In genomic region chr16:11145173-11145820, GRCh38 we compare ENCODE assay signal across 18 cellular contexts.
DNase-seq lines count a peak whose midpoint lies in the region; ATAC-seq and TF ChIP-seq lines count a peak whose summit lies in the region.
"Had no signal": no experiment of that assay in that cellular context is flagged by ENCODE, and none has a peak within 500 bp of the region (broad histone marks: within the 10 kb centered on the region; RNA-seq: fewer than 3 reads in every experiment).

No MANE protein-coding gene starts in this region.

- no peak for TF ChIP-seq CTCF in fibroblast of the aortic adventitia (IDR thresholded peaks at IDR 0.05; ENCODE audit: insufficient read depth, low read length)
- TF ChIP-seq CTCF in psoas muscle (IDR thresholded peaks at IDR 0.05) = no peak

- no peaks in the 10 kb centered on the region for H3K27me3 ChIP-seq in psoas muscle (ENCODE audit: insufficient read depth in 3 of 3, low read length in 2 of 3)
- H3K27me3 ChIP-seq: neutrophil, Peyer's patch had no signal

- peak; percentile 16 for DNase-seq in EL
- DNase-seq in NCI-H1694 (lab: John Stamatoyannopoulos, UW) = peak; percentile 29
- peak; percentile 69 for DNase-seq in fibroblast of the aortic adventitia (ENCODE audit: low read depth)
- DNase-seq in psoas muscle = peak; percentile 66 to 89
- no peak for DNase-seq in DMS79 (lab: John Stamatoyannopoulos, UW)
- DNase-seq in NCI-H2081 treated with DMSO at 0.1 percent for 48 hours (lab: John Stamatoyannopoulos, UW) = no peak
- DNase-seq in Ammon's horn (ENCODE audit: low spot score) = no peak
- DNase-seq: activated CD8-positive, alpha-beta memory T cell treated with anti-CD3 and anti-CD28 coated beads, Interleukin-2, amount 50 U/mL, for 48 hours; effector memory CD8-positive, alpha-beta T cell; H9; NCI-H1436 treated with DMSO at 0.1 percent for 48 hours; NCI-H510A treated with DMSO at 0.1 percent for 48 hours; small intestine had no signal

- H3K4me1 ChIP-seq in psoas muscle = peaks cover 32% of the 10 kb centered on the region
- H3K4me1 ChIP-seq: Peyer's patch had no signal

- intact Hi-C loops in psoas muscle (cut with DNase I) = no loop called here

- WGBS in psoas muscle, 3 donors = 49 to 52% (median 51%) methylated on average over 13 of the region's 13 CpGs

- no peaks in the 10 kb centered on the region for H3K36me3 ChIP-seq in psoas muscle (ENCODE audit: insufficient read depth in 1 of 2, low read depth in 1 of 2)
- H3K36me3 ChIP-seq: Peyer's patch had no signal

- H3K4me3 ChIP-seq in fibroblast of the aortic adventitia (ENCODE audit: low read depth, low read length) (no peak overlapping the region), psoas muscle (no peak overlapping the region)
- H3K4me3 ChIP-seq: Peyer's patch had no signal

- peak overlapping the region; percentile 51 for H3K27ac ChIP-seq in psoas muscle
- H3K27ac ChIP-seq: neutrophil had no signal

- ATAC-seq in psoas muscle (peak; percentile 88 to 92 (median 92)), HG02798 (IDR thresholded peaks at IDR 0.05; ENCODE audit: poor library complexity, unreplicated experiment) (no peak)
- ATAC-seq: activated naive CD4-positive, alpha-beta T cell treated with anti-CD3 and anti-CD28 coated beads, Interleukin-2, amount 50 U/mL, for 72 hours; effector memory CD8-positive, alpha-beta T cell; stimulated activated memory B cell treated with anti-CD40 and anti-IgM and Interleukin-4, amounts not matched to agents 10 μg/mL and 1 μg/mL and 100 μg/mL, for 72 hours had no signal

- no peaks in the 10 kb centered on the region for H3K9me3 ChIP-seq in psoas muscle
- H3K9me3 ChIP-seq: neutrophil, Peyer's patch had no signal

Comparison
In these comparisons a context has a peak if more than half of its experiments do, and no peak if none do; other contexts are left out.
1. DNase-seq: peak in EL (single experiment), NCI-H1694 (single experiment), fibroblast of the aortic adventitia (single experiment) and psoas muscle (2 of 2); none in DMS79 (single experiment), NCI-H2081 treated with DMSO at 0.1 percent for 48 hours (single experiment) and Ammon's horn (single experiment).